In the genomic region with DNA sequence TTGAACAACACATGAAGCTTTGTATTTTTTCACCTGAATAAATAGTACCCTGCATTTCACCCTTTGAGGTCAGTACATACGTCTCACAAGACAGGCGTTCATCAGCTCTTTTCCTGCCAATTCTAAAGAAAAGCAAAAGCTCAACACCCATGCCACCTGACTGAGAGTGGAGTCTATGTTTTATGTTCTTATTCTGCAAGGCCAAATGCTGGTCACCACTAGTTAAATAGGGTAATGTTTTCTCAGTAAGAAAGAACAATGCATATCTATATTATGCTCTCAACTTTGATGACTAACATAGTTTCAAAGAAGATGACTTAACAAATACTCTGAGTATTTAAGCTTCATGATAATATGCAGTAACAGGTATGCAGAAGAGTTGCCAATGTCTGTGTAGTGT, we compare ENCODE assay signal across 34 cellular contexts.
DNase-seq lines count a peak whose midpoint lies in the region; ATAC-seq, FAIRE-seq and TF ChIP-seq lines count a peak whose summit lies in the region.
"Had no signal": no experiment of that assay in that cellular context is flagged by ENCODE, and none has a peak within 500 bp of the region (broad histone marks: within the 10 kb centered on the region; RNA-seq: fewer than 3 reads in every experiment).

No MANE protein-coding gene starts in this region.

- peak; percentile 6 for DNase-seq in NCI-H345 (lab: John Stamatoyannopoulos, UW)
- no peak for DNase-seq in NCI-H345 treated with DMSO at 0.1 percent for 48 hours (lab: John Stamatoyannopoulos, UW; ENCODE audit: unreplicated experiment)
- peak; percentile 1 for DNase-seq in RWPE1 (ENCODE audit: low spot score)
- DNase-seq in epithelial cell of esophagus (ENCODE audit: low read depth): peak; percentile 51
- DNase-seq in urothelium cell line (ENCODE audit: low spot score): peak; percentile 28
- DNase-seq in activated CD4-positive, alpha-beta T cell treated with anti-CD3 and anti-CD28 coated beads, Interleukin-2, amount 10 ng/mL, durations not matched to agents 24 days and 14 days: no peak
- no peak for DNase-seq in gastrocnemius medialis
- DNase-seq: 8988T; activated CD4-positive, alpha-beta T cell treated with anti-CD3 and anti-CD28 coated beads for 48 hours; activated naive CD8-positive, alpha-beta T cell treated with anti-CD3 and anti-CD28 coated beads, Interleukin-2, amount 50 U/mL, for 24 hours; activated T-cell treated with anti-CD3 and anti-CD28 coated beads, Interleukin-2, amount 50 U/mL, for 4 hours; AML-193; brain microvascular endothelial cell; CD4-positive, alpha-beta memory T cell; colonic mucosa; effector CD8-positive, alpha-beta T cell; foreskin melanocyte; mesenchymal stem cell; MG63; NCI-H1105 treated with DMSO at 0.1 percent for 48 hours; NCI-H2081; NCI-H446 treated with DMSO at 0.1 percent for 48 hours; OCI-M1; stimulated activated CD4-positive, alpha-beta T cell treated with anti-CD3 and anti-CD28 coated beads, Interleukin-15, amount 100 ng/mL, for 24 hours; stimulated activated naive CD4-positive, alpha-beta T cell had no signal

- H3K4me3 ChIP-seq in epithelial cell of esophagus (ENCODE audit: low read length) (no peak overlapping the region), gastrocnemius medialis (no peak overlapping the region)
- H3K4me3 ChIP-seq: colonic mucosa, MG63, neural progenitor cell, suprapubic skin had no signal

- no peaks in the 10 kb centered on the region for H3K4me1 ChIP-seq in gastrocnemius medialis
- H3K4me1 ChIP-seq: colonic mucosa, neural progenitor cell, suprapubic skin had no signal

- peaks cover 2% of the 10 kb centered on the region for H3K9me3 Mint-ChIP-seq in activated CD4-positive, alpha-beta T cell treated with anti-CD3 and anti-CD28 coated beads, Interleukin-2, amount 10 ng/mL, durations not matched to agents 24 days and 14 days
- H3K9me3 Mint-ChIP-seq: activated naive CD8-positive, alpha-beta T cell treated with anti-CD3 and anti-CD28 coated beads, Interleukin-2, amount 50 U/mL, for 24 hours; activated T-cell treated with anti-CD3 and anti-CD28 coated beads, Interleukin-2, amount 50 U/mL, for 4 hours; neural progenitor cell; T-helper 2 cell treated with Interferon-gamma antibody and Interleukin-4, amounts not matched to agents 5 μg/mL and 100 μg/mL, for 36 hours had no signal

- in situ Hi-C loops in gastrocnemius medialis (cut with MboI; ENCODE audit: low sequenced_read_pairs in 4 of 4): no loop called here

- H3K36me3 ChIP-seq in gastrocnemius medialis: no peaks in the 10 kb centered on the region
- H3K36me3 ChIP-seq: brain microvascular endothelial cell, colonic mucosa, MG63, neural progenitor cell, suprapubic skin had no signal

- POLR2A ChIA-PET in RWPE1 (lab: Yijun Ruan, JAX; ENCODE audit: low non-redundant PET): no interaction called here

- FAIRE-seq in urothelium cell line (lab: Jason Lieb, UNC): no peak
- FAIRE-seq: GM12892, H1 had no signal

- no peak for TF ChIP-seq POLR2A in gastrocnemius medialis (IDR thresholded peaks at IDR 0.05)

- intact Hi-C loops in activated CD4-positive, alpha-beta T cell treated with anti-CD3 and anti-CD28 coated beads, Interleukin-2, amount 10 ng/mL, durations not matched to agents 24 days and 14 days (cut with micrococcal nuclease): no loop called here
- intact Hi-C loops in gastrocnemius medialis (cut with DNase I; ENCODE audit: low total_unique reads): no loop called here

- H3K9me3 ChIP-seq in gastrocnemius medialis: no peaks in the 10 kb centered on the region
- H3K9me3 ChIP-seq: colonic mucosa, MG63, suprapubic skin had no signal

- no peaks in the 10 kb centered on the region for H3K27me3 Mint-ChIP-seq in activated CD4-positive, alpha-beta T cell treated with anti-CD3 and anti-CD28 coated beads, Interleukin-2, amount 10 ng/mL, durations not matched to agents 24 days and 14 days
- H3K27me3 Mint-ChIP-seq: activated naive CD8-positive, alpha-beta T cell treated with anti-CD3 and anti-CD28 coated beads, Interleukin-2, amount 50 U/mL, for 24 hours; CD4-positive, alpha-beta memory T cell had no signal

- ATAC-seq in gastrocnemius medialis (no peak), GM19467 (IDR thresholded peaks at IDR 0.05; ENCODE audit: unreplicated experiment) (no peak)
- ATAC-seq: activated naive CD8-positive, alpha-beta T cell treated with anti-CD3 and anti-CD28 coated beads, Interleukin-2, amount 50 U/mL, for 24 hours; activated T-cell treated with anti-CD3 and anti-CD28 coated beads, Interleukin-2, amount 50 U/mL, for 4 hours; left lobe of liver; Right ventricle myocardium inferior; sciatic nerve had no signal

- no peaks in the 10 kb centered on the region for H3K27me3 ChIP-seq in gastrocnemius medialis
- H3K27me3 ChIP-seq: brain microvascular endothelial cell, colonic mucosa, MG63, neural progenitor cell, suprapubic skin had no signal

- TF ChIP-seq CTCF in RWPE1 (conservative IDR thresholded peaks at IDR 0.05; ENCODE audit: low read depth) (no peak), epithelial cell of esophagus (IDR thresholded peaks at IDR 0.05; ENCODE audit: insufficient read depth, low read depth, low read length, missing control alignments) (no peak), gastrocnemius medialis (IDR thresholded peaks at IDR 0.05 in 4 of 5, conservative IDR thresholded peaks at IDR 0.05 in 1 of 5) (no peak)

- H3K4me3 Mint-ChIP-seq in activated CD4-positive, alpha-beta T cell treated with anti-CD3 and anti-CD28 coated beads, Interleukin-2, amount 10 ng/mL, durations not matched to agents 24 days and 14 days: no peak overlapping the region
- H3K4me3 Mint-ChIP-seq: activated naive CD8-positive, alpha-beta T cell treated with anti-CD3 and anti-CD28 coated beads, Interleukin-2, amount 50 U/mL, for 24 hours; activated T-cell treated with anti-CD3 and anti-CD28 coated beads, Interleukin-2, amount 50 U/mL, for 4 hours; CD4-positive, alpha-beta memory T cell; neural progenitor cell; T-helper 2 cell treated with Interferon-gamma antibody and Interleukin-4, amounts not matched to agents 5 μg/mL and 100 μg/mL, for 36 hours had no signal

- H3K27ac ChIP-seq in RWPE1 (no peak overlapping the region), gastrocnemius medialis (no peak overlapping the region)
- H3K27ac ChIP-seq: brain microvascular endothelial cell, colonic mucosa, neural progenitor cell, suprapubic skin had no signal

- H3K36me3 Mint-ChIP-seq in activated CD4-positive, alpha-beta T cell treated with anti-CD3 and anti-CD28 coated beads, Interleukin-2, amount 10 ng/mL, durations not matched to agents 24 days and 14 days (ENCODE audit: low read depth): no peaks in the 10 kb centered on the region
- H3K36me3 Mint-ChIP-seq: CD4-positive, alpha-beta memory T cell; neural progenitor cell had no signal

- H3K4me1 Mint-ChIP-seq in activated CD4-positive, alpha-beta T cell treated with anti-CD3 and anti-CD28 coated beads, Interleukin-2, amount 10 ng/mL, durations not matched to agents 24 days and 14 days: no peaks in the 10 kb centered on the region
- H3K4me1 Mint-ChIP-seq: activated naive CD8-positive, alpha-beta T cell treated with anti-CD3 and anti-CD28 coated beads, Interleukin-2, amount 50 U/mL, for 24 hours; CD4-positive, alpha-beta memory T cell; neural progenitor cell had no signal

- CTCF ChIA-PET in RWPE1 (lab: Yijun Ruan, JAX): no interaction called here

- no peak overlapping the region for H3K27ac Mint-ChIP-seq in activated CD4-positive, alpha-beta T cell treated with anti-CD3 and anti-CD28 coated beads, Interleukin-2, amount 10 ng/mL, durations not matched to agents 24 days and 14 days
- H3K27ac Mint-ChIP-seq: activated naive CD8-positive, alpha-beta T cell treated with anti-CD3 and anti-CD28 coated beads, Interleukin-2, amount 50 U/mL, for 24 hours; CD4-positive, alpha-beta memory T cell; neural progenitor cell; T-helper 2 cell treated with Interferon-gamma antibody and Interleukin-4, amounts not matched to agents 5 μg/mL and 100 μg/mL, for 36 hours had no signal

Comparison
In these comparisons a context has a peak if more than half of its experiments do, and no peak if none do; other contexts are left out.
1. DNase-seq: peak in NCI-H345 (single experiment), RWPE1 (single experiment), epithelial cell of esophagus (single experiment) and urothelium cell line (single experiment); none in NCI-H345 treated with DMSO at 0.1 percent for 48 hours (single experiment), activated CD4-positive, alpha-beta T cell treated with anti-CD3 and anti-CD28 coated beads, Interleukin-2, amount 10 ng/mL, durations not matched to agents 24 days and 14 days (single experiment) and gastrocnemius medialis (0 of 2).